ENCODE assay signal across 1 cellular context in genomic region chr4:55183926-55184599, GRCh38.
A peak's percentile ranks its signal among the peaks of the same experiment; 100 is the strongest.
TF ChIP-seq lines count a peak whose summit lies in the region.

No MANE protein-coding gene starts in this region.

TF ChIP-seq in SK-N-SH, 30 proteins besides CTCF, POLR2A, EP300 and RAD21 (continued from another document):
- TF ChIP-seq SMC3 (IDR thresholded peaks at IDR 0.05; ENCODE audit: low read depth, low read length) (no peak), FOXJ3 (CRISPR knock-in tag; IDR thresholded peaks at IDR 0.05) (no peak), FOSL2 (IDR thresholded peaks at IDR 0.05; ENCODE audit: borderline replicate concordance, low read depth) (peak; percentile 84), SIN3A (IDR thresholded peaks at IDR 0.05; ENCODE audit: borderline replicate concordance, low read depth, low read length) (no peak), CHD2 (IDR thresholded peaks at IDR 0.05; ENCODE audit: low read length, partially characterized antibody) (no peak), TAF1 (IDR thresholded peaks at IDR 0.05; ENCODE audit: borderline replicate concordance, low read depth, low read length) (no peak), POLR2AphosphoS5 (IDR thresholded peaks at IDR 0.05; ENCODE audit: low read depth, low read length) (no peak; the same call in 1 of the 2 replicates), NRF1 (IDR thresholded peaks at IDR 0.05; ENCODE audit: low read depth, low read length) (no peak), NFIC (IDR thresholded peaks at IDR 0.05; ENCODE audit: borderline replicate concordance) (no peak)
- TF ChIP-seq, protein P1, sequence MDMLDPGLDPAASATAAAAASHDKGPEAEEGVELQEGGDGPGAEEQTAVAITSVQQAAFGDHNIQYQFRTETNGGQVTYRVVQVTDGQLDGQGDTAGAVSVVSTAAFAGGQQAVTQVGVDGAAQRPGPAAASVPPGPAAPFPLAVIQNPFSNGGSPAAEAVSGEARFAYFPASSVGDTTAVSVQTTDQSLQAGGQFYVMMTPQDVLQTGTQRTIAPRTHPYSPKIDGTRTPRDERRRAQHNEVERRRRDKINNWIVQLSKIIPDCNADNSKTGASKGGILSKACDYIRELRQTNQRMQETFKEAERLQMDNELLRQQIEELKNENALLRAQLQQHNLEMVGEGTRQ (IDR thresholded peaks at IDR 0.05; ENCODE audit: borderline replicate concordance, low read depth, low read length): no peak
TF ChIP-seq in SK-N-SH: peak in this region for 6.
